ENCODE assay signal across 22 cellular contexts in genomic region chr15:26623071-26623470, GRCh38.
"Had no signal": no experiment of that assay in that cellular context is flagged by ENCODE, and none has a peak within 500 bp of the region (broad histone marks: within the 10 kb centered on the region; RNA-seq: fewer than 3 reads in every experiment).

No MANE protein-coding gene starts in this region.

- H3K4me3 ChIP-seq: esophagus muscularis mucosa, gastrocnemius medialis, lung, spleen, testis, tibial nerve had no signal

- FAIRE-seq: kidney had no signal

- H3K27ac ChIP-seq: epithelial cell of prostate, esophagus muscularis mucosa, gastrocnemius medialis, neutrophil, spleen, testis, tibial nerve had no signal

- H3K4me1 ChIP-seq: gastrocnemius medialis, spleen, testis, tibial nerve had no signal

- H3K36me3 ChIP-seq: esophagus muscularis mucosa, gastrocnemius medialis, neutrophil, spleen, tibial nerve had no signal

- DNase-seq: effector memory CD8-positive, alpha-beta T cell; gastrocnemius medialis; immature natural killer cell; kidney; left cardiac atrium; left ventricle myocardium superior; mesenchymal stem cell; naive B cell; posterior cingulate gyrus; spleen; stimulated activated CD4-positive, alpha-beta T cell treated with anti-CD3 and anti-CD28 coated beads, Interleukin-15, amount 100 ng/mL, for 24 hours; stimulated activated CD4-positive, alpha-beta T cell treated with anti-CD3 and anti-CD28 coated beads, Interleukin-1b, Interleukin-23, amount 100 ng/mL, for 48 hours; stimulated activated CD4-positive, alpha-beta T cell treated with anti-CD3 and anti-CD28 coated beads, Interleukin-4, amount 100 ng/mL, for 24 hours; stimulated activated naive CD8-positive, alpha-beta T cell treated with anti-CD3 and anti-CD28 coated beads, Interleukin-15, amount 100 ng/mL, for 72 hours; testis had no signal

- H3K9me3 ChIP-seq: esophagus muscularis mucosa, gastrocnemius medialis, neutrophil, testis had no signal

- H3K27me3 ChIP-seq: esophagus muscularis mucosa, gastrocnemius medialis, neutrophil, spleen, testis, tibial nerve had no signal

- ATAC-seq: effector memory CD8-positive, alpha-beta T cell; gastrocnemius medialis; left cardiac atrium; left ventricle myocardium superior; sciatic nerve; stimulated activated memory B cell treated with anti-CD40 and anti-IgM and Interleukin-4, amounts not matched to agents 10 μg/mL and 1 μg/mL and 100 μg/mL, for 72 hours; stimulated activated naive CD8-positive, alpha-beta T cell treated with anti-CD3 and anti-CD28 coated beads, Interleukin-15, amount 100 ng/mL, for 72 hours had no signal
